In the genomic region with DNA sequence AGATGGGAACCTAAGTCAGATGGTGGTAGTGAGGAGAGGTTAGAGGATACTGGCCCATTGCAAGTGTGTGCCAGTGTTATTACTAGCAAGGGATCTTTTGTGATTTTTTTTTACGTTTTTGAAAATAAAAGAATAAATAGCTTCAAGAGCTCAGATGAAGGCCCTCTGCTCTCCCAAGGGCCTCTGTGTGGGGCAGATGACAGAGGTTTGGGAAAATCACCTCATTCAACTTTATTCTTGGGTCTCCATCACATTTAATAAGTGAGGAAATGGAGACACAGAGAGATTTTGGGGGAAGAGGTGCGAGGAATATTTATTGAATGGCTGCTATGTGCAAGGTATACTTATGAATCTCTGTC, we compare ENCODE assay signal across 8 cellular contexts. TPM values are rescaled to one million over a fixed set of nuclear protein-coding genes. Genes with fewer than 3 reads are reported as not detected.
DNase-seq lines count a peak whose midpoint lies in the region; ATAC-seq and TF ChIP-seq lines count a peak whose summit lies in the region.

No MANE protein-coding gene starts in this region.

- H3K4me3 ChIP-seq in left ventricle myocardium inferior, result no peak overlapping the region
- no peak overlapping the region for H3K4me3 ChIP-seq in aorta (ENCODE audit: low read length in 2 of 2)

- H3K4me1 ChIP-seq in left ventricle myocardium inferior (peaks cover 50% of the 10 kb centered on the region), aorta (ENCODE audit: control insufficient read depth in 1 of 2, insufficient read depth in 2 of 2, low read length in 2 of 2) (peaks cover 8 to 10% of the 10 kb centered on the region in 2 donors)

- H3K27ac ChIP-seq in left ventricle myocardium inferior (replicated peaks) (peak overlapping the region; percentile 92), aorta (ENCODE audit: low read depth in 1 of 2, low read length in 2 of 2) (peak overlapping the region; percentile 64 to 90)

- no peak for DNase-seq in left ventricle myocardium inferior
- DNase-seq in Right ventricle myocardium superior, result no peak
- DNase-seq in activated naive CD8-positive, alpha-beta T cell treated with anti-CD3 and anti-CD28 coated beads, Interleukin-2, amount 10 ng/mL, durations not matched to agents 7 days and 5 days, result no peak
- no peak for DNase-seq in naive B cell
- no peak for DNase-seq in aorta
- no peak for DNase-seq in hypothalamus (lab: John Stamatoyannopoulos, UW)
- no peak for DNase-seq in NOMO-1 treated with DMSO at 0.1 percent for 48 hours (lab: John Stamatoyannopoulos, UW; ENCODE audit: unreplicated experiment)
- DNase-seq in NOMO-1 (lab: John Stamatoyannopoulos, UW; ENCODE audit: unreplicated experiment in 2 of 2), result no peak

- H3K36me3 ChIP-seq in left ventricle myocardium inferior (no peaks in the 10 kb centered on the region), aorta (ENCODE audit: control insufficient read depth in 1 of 2, insufficient read depth in 2 of 2, low read length in 1 of 2) (no peaks in the 10 kb centered on the region)

- H3K27ac Mint-ChIP-seq in activated naive CD8-positive, alpha-beta T cell treated with anti-CD3 and anti-CD28 coated beads, Interleukin-2, amount 10 ng/mL, durations not matched to agents 7 days and 5 days, result peak overlapping the region; percentile 81
- peak overlapping the region in 3 of 6 donors; percentile 2 to 90 (median 87) for H3K27ac Mint-ChIP-seq in naive B cell

- H3K27me3 ChIP-seq in left ventricle myocardium inferior (ENCODE audit: low read depth) (no peaks in the 10 kb centered on the region), aorta (ENCODE audit: control insufficient read depth in 1 of 2, insufficient read depth in 2 of 2, low read length in 1 of 2) (no peaks in the 10 kb centered on the region)

- H3K4me1 Mint-ChIP-seq in activated naive CD8-positive, alpha-beta T cell treated with anti-CD3 and anti-CD28 coated beads, Interleukin-2, amount 10 ng/mL, durations not matched to agents 7 days and 5 days, result peaks cover 49% of the 10 kb centered on the region
- peaks cover 35 to 61% (median 52%) of the 10 kb centered on the region in 3 donors for H3K4me1 Mint-ChIP-seq in naive B cell

- no peaks in the 10 kb centered on the region for H3K36me3 Mint-ChIP-seq in activated naive CD8-positive, alpha-beta T cell treated with anti-CD3 and anti-CD28 coated beads, Interleukin-2, amount 10 ng/mL, durations not matched to agents 7 days and 5 days
- no peaks in the 10 kb centered on the region for H3K36me3 Mint-ChIP-seq in naive B cell

- no peaks in the 10 kb centered on the region for H3K9me3 ChIP-seq in left ventricle myocardium inferior (replicated peaks)
- H3K9me3 ChIP-seq in aorta (ENCODE audit: control insufficient read depth, low read length), result no peaks in the 10 kb centered on the region

- H3K27me3 Mint-ChIP-seq in activated naive CD8-positive, alpha-beta T cell treated with anti-CD3 and anti-CD28 coated beads, Interleukin-2, amount 10 ng/mL, durations not matched to agents 7 days and 5 days, result no peaks in the 10 kb centered on the region
- H3K27me3 Mint-ChIP-seq in naive B cell, result peaks cover 0 to 8% (median 0%) of the 10 kb centered on the region in 3 donors

- no peak for TF ChIP-seq CTCF in left ventricle myocardium inferior (IDR thresholded peaks at IDR 0.05; ENCODE audit: borderline replicate concordance)

- intact Hi-C loops in left ventricle myocardium inferior (cut with micrococcal nuclease) (loop anchor here (10.0 kb wide), 1 partner anchor 182 kb away; no protein-coding TSS in a partner anchor), Right ventricle myocardium superior (cut with DNase I) (loop anchor here (5.0 kb wide), 1 partner anchor 179 kb away; no protein-coding TSS in a partner anchor), aorta (cut with DNase I) (loop anchor here (5.0 kb wide), 2 partner anchors 59 to 69 kb away; a partner anchor contains a TSS)

- ATAC-seq in Right ventricle myocardium superior (ENCODE audit: poor library complexity) (no peak), naive B cell (ENCODE audit: low read depth in 2 of 2) (no peak), aorta (ENCODE audit: low FRiP score) (no peak)
- ATAC-seq in activated naive CD8-positive, alpha-beta T cell treated with anti-CD3 and anti-CD28 coated beads, Interleukin-2, amount 10 ng/mL, durations not matched to agents 7 days and 5 days (ENCODE audit: low read depth), result no peak

- 12 to 14% methylated on average over 2 of the region's 2 CpGs for WGBS in aorta, 2 donors

- no peaks in the 10 kb centered on the region for H3K9me3 Mint-ChIP-seq in activated naive CD8-positive, alpha-beta T cell treated with anti-CD3 and anti-CD28 coated beads, Interleukin-2, amount 10 ng/mL, durations not matched to agents 7 days and 5 days
- no peaks in the 10 kb centered on the region for H3K9me3 Mint-ChIP-seq in naive B cell

- H3K4me3 Mint-ChIP-seq in activated naive CD8-positive, alpha-beta T cell treated with anti-CD3 and anti-CD28 coated beads, Interleukin-2, amount 10 ng/mL, durations not matched to agents 7 days and 5 days, result peak overlapping the region; percentile 53
- peak overlapping the region in 5 of 8 donors; percentile 34 to 82 (median 80) for H3K4me3 Mint-ChIP-seq in naive B cell

- POLR2A ChIA-PET in activated naive CD8-positive, alpha-beta T cell treated with anti-CD3 and anti-CD28 coated beads, Interleukin-2, amount 10 ng/mL, durations not matched to agents 7 days and 5 days (lab: Charles Lee), result interaction anchor here (0.6 to 4.0 kb wide), 9 partner anchors 11 to 143 kb away, joined by 3 to 35 read pairs (median 5); a partner anchor contains a TSS

RNA-seq across cellular contexts. Expression of a gene that starts 10.1 kb away (rescaled TPM):
- total RNA-seq in left ventricle myocardium inferior (2.6 TPM), Right ventricle myocardium superior (2.2 TPM), aorta (10 to 100 TPM; 19.8 to 25.7 TPM)
- total RNA-seq in activated naive CD8-positive, alpha-beta T cell treated with anti-CD3 and anti-CD28 coated beads, Interleukin-2, amount 10 ng/mL, durations not matched to agents 7 days and 5 days, result 100 to 1,000 TPM in 1 of 2 experiments, 10 to 100 TPM in 1; 97.1 to 102 TPM
- polyA plus RNA-seq in naive B cell (ENCODE audit: low read depth in 6 of 6) (under 1 TPM; 0.34 to 0.97 (median 0.72) TPM), aorta (10 to 100 TPM; 10.5 to 43.3 TPM)

RNA-seq across cellular contexts. Expression of a gene that starts 59.8 kb away (rescaled TPM):
- total RNA-seq in left ventricle myocardium inferior (13.0 TPM), Right ventricle myocardium superior (11.9 TPM), aorta (10 to 100 TPM; 40.1 to 62.3 TPM)
- 100 to 1,000 TPM; 248 to 253 TPM for total RNA-seq in activated naive CD8-positive, alpha-beta T cell treated with anti-CD3 and anti-CD28 coated beads, Interleukin-2, amount 10 ng/mL, durations not matched to agents 7 days and 5 days
- polyA plus RNA-seq in naive B cell (ENCODE audit: low read depth in 6 of 6) (1 to 10 TPM in 5 of 6 donors, under 1 TPM in 1; 0.26 to 5.4 (median 3.5) TPM), aorta (10 to 100 TPM; 25.9 to 66.7 TPM)
